21 cellular contexts compared by ENCODE assay signal in genomic region chr19:16375157-16375935, GRCh38. TPM values are rescaled to one million over a fixed set of nuclear protein-coding genes. Genes with fewer than 3 reads are reported as not detected.
DNase-seq lines count a peak whose midpoint lies in the region; ATAC-seq and TF ChIP-seq lines count a peak whose summit lies in the region.
"Had no signal": no experiment of that assay in that cellular context is flagged by ENCODE, and none has a peak within 500 bp of the region (broad histone marks: within the 10 kb centered on the region; RNA-seq: fewer than 3 reads in every experiment).

No MANE protein-coding gene starts in this region.

- H3K36me3 Mint-ChIP-seq in CD4-positive, alpha-beta T cell (ENCODE audit: low read depth): peaks cover 17% of the 10 kb centered on the region
- H3K36me3 Mint-ChIP-seq in activated CD8-positive, alpha-beta T cell treated with anti-CD3 and anti-CD28 coated beads for 36 hours (ENCODE audit: low read depth): peaks cover 17% of the 10 kb centered on the region
- H3K36me3 Mint-ChIP-seq in natural killer cell: no peaks in the 10 kb centered on the region

- intact Hi-C loops in CD4-positive, alpha-beta T cell (cut with DNase I, micrococcal nuclease): no loop called here
- intact Hi-C loops in activated CD8-positive, alpha-beta T cell treated with anti-CD3 and anti-CD28 coated beads for 36 hours (cut with micrococcal nuclease): no loop called here
- intact Hi-C loops in natural killer cell (cut with micrococcal nuclease): no loop called here

- H3K27me3 Mint-ChIP-seq in CD4-positive, alpha-beta T cell: no peaks in the 10 kb centered on the region
- peaks cover 3% of the 10 kb centered on the region for H3K27me3 Mint-ChIP-seq in activated CD8-positive, alpha-beta T cell treated with anti-CD3 and anti-CD28 coated beads for 36 hours
- no peaks in the 10 kb centered on the region for H3K27me3 Mint-ChIP-seq in natural killer cell (ENCODE audit: low read depth in 2 of 2)

- no peaks in the 10 kb centered on the region for H3K9me3 ChIP-seq in CD4-positive, alpha-beta T cell (ENCODE audit: control insufficient read depth, low read length)
- H3K9me3 ChIP-seq: A549, BLaER1, right atrium auricular region, SJSA1, upper lobe of left lung had no signal

- peaks cover 67% of the 10 kb centered on the region for H3K4me1 Mint-ChIP-seq in CD4-positive, alpha-beta T cell (ENCODE audit: low read depth)
- peaks cover 56% of the 10 kb centered on the region for H3K4me1 Mint-ChIP-seq in activated CD8-positive, alpha-beta T cell treated with anti-CD3 and anti-CD28 coated beads for 36 hours (ENCODE audit: low read depth)
- peaks cover 39 to 55% of the 10 kb centered on the region in 2 donors for H3K4me1 Mint-ChIP-seq in natural killer cell

- H3K27ac ChIP-seq in CD4-positive, alpha-beta T cell (ENCODE audit: low read depth, low read length): peak overlapping the region; percentile 15
- H3K27ac ChIP-seq: A549, BLaER1, right atrium auricular region, SJSA1, VCaP had no signal

- in situ Hi-C loops in GM13977 (cut with MboI; ENCODE audit: low pct_unique_long_range_greater_than_20kb, low sequenced_read_pairs, unreplicated experiment): loop anchor here (25.0 kb wide), 1 partner anchor 738 kb away; the partner anchor contains the start of gene CYP4F3

- H3K4me3 Mint-ChIP-seq in CD4-positive, alpha-beta T cell: peak overlapping the region; percentile 80
- H3K4me3 Mint-ChIP-seq in activated CD8-positive, alpha-beta T cell treated with anti-CD3 and anti-CD28 coated beads for 36 hours: no peak overlapping the region
- peak overlapping the region; percentile 65 for H3K4me3 Mint-ChIP-seq in natural killer cell

- H3K27ac Mint-ChIP-seq in CD4-positive, alpha-beta T cell: no peak overlapping the region
- no peak overlapping the region for H3K27ac Mint-ChIP-seq in activated CD8-positive, alpha-beta T cell treated with anti-CD3 and anti-CD28 coated beads for 36 hours
- H3K27ac Mint-ChIP-seq in natural killer cell: peak overlapping the region; percentile 78 to 82
- H3K27ac Mint-ChIP-seq: activated T-cell treated with anti-CD3 and anti-CD28 coated beads, Interleukin-2, amount 50 U/mL, for 72 hours had no signal

- H3K27me3 ChIP-seq in CD4-positive, alpha-beta T cell (ENCODE audit: control insufficient read depth, insufficient read depth, low read length): no peaks in the 10 kb centered on the region
- H3K27me3 ChIP-seq: right atrium auricular region, SJSA1, upper lobe of left lung had no signal

- H3K9me3 Mint-ChIP-seq in CD4-positive, alpha-beta T cell: no peaks in the 10 kb centered on the region
- H3K9me3 Mint-ChIP-seq in activated CD8-positive, alpha-beta T cell treated with anti-CD3 and anti-CD28 coated beads for 36 hours: no peaks in the 10 kb centered on the region
- no peaks in the 10 kb centered on the region for H3K9me3 Mint-ChIP-seq in natural killer cell
- H3K9me3 Mint-ChIP-seq: activated T-cell treated with anti-CD3 and anti-CD28 coated beads, Interleukin-2, amount 50 U/mL, for 72 hours had no signal

- POLR2A ChIA-PET in CD4-positive, alpha-beta T cell (lab: Charles Lee): interaction anchor here (0.6 to 32.3 kb wide), 7 partner anchors 5 to 131 kb away, joined by 3 to 3819 read pairs (median 6); partner anchors contain the start of gene KLF2
- POLR2A ChIA-PET in activated CD8-positive, alpha-beta T cell treated with anti-CD3 and anti-CD28 coated beads for 36 hours (lab: Charles Lee): interaction anchor here (0.6 to 1.6 kb wide), 6 partner anchors 9 to 47 kb away, joined by 3 to 10 read pairs (median 4); no protein-coding TSS in a partner anchor

- CTCF ChIA-PET in CD4-positive, alpha-beta T cell (lab: Charles Lee): interaction anchor here (1.1 to 1.6 kb wide), 3 partner anchors 11 to 47 kb away, joined by 3 to 16 read pairs (median 4); no protein-coding TSS in a partner anchor
- CTCF ChIA-PET in activated CD8-positive, alpha-beta T cell treated with anti-CD3 and anti-CD28 coated beads for 36 hours (lab: Charles Lee): interaction anchor here (0.9 to 3.1 kb wide), 11 partner anchors 9 to 130 kb away, joined by 3 to 27 read pairs (median 6); no protein-coding TSS in a partner anchor

- ATAC-seq in CD4-positive, alpha-beta T cell (ENCODE audit: poor library complexity): no peak
- ATAC-seq in activated CD8-positive, alpha-beta T cell treated with anti-CD3 and anti-CD28 coated beads for 36 hours: no peak
- no peak for ATAC-seq in natural killer cell
- ATAC-seq: activated T-cell treated with anti-CD3 and anti-CD28 coated beads, Interleukin-2, amount 50 U/mL, for 72 hours had no signal

- TF ChIP-seq CTCF in CD4-positive, alpha-beta T cell (IDR thresholded peaks at IDR 0.05): no peak
- no peak for TF ChIP-seq CTCF in activated CD8-positive, alpha-beta T cell treated with anti-CD3 and anti-CD28 coated beads for 36 hours (IDR thresholded peaks at IDR 0.05)
- TF ChIP-seq CTCF in natural killer cell (IDR thresholded peaks at IDR 0.05) (no peak), GM13977 (IDR thresholded peaks at IDR 0.05; ENCODE audit: extremely low read depth, insufficient read depth, missing control alignments) (no peak)

- DNase-seq in activated T-cell treated with anti-CD3 and anti-CD28 coated beads, Interleukin-2, amount 50 U/mL, for 1 hour: peak; percentile 29
- no peak for DNase-seq in activated T-cell treated with anti-CD3 and anti-CD28 coated beads, Interleukin-2, amount 50 U/mL, for 48 hours
- peak in 1 of 10 experiments; percentile 21 for DNase-seq in CD4-positive, alpha-beta T cell
- peak; percentile 2 for DNase-seq in activated CD8-positive, alpha-beta T cell treated with anti-CD3 and anti-CD28 coated beads for 36 hours
- DNase-seq in natural killer cell (no peak), NCI-H187 (lab: John Stamatoyannopoulos, UW) (no peak), T1000 (lab: John Stamatoyannopoulos, UW) (no peak), GM13977 (ENCODE audit: low spot score) (no peak)
- DNase-seq: activated T-cell treated with anti-CD3 and anti-CD28 coated beads, Interleukin-2, amount 50 U/mL, for 72 hours; amygdala; kidney glomerular epithelial cell; mammary epithelial cell; NCI-H1105 treated with DMSO at 0.1 percent for 48 hours; NCI-H2081 treated with DMSO at 0.1 percent for 48 hours; NCI-H510A; upper lobe of left lung had no signal

RNA-seq across cellular contexts. Expression of gene KLF2, which starts 50.7 kb away (rescaled TPM):
- total RNA-seq in CD4-positive, alpha-beta T cell: 1,000 to 10,000 TPM; 1,201 to 1,291 TPM
- total RNA-seq in activated CD8-positive, alpha-beta T cell treated with anti-CD3 and anti-CD28 coated beads for 36 hours: 1 to 10 TPM in 1 of 2 experiments, under 1 TPM in 1; 0.94 to 1.0 TPM
- total RNA-seq in natural killer cell: 100 to 1,000 TPM; 246 to 645 (median 377) TPM

Comparison
In these comparisons a context has a peak if more than half of its experiments do, and no peak if none do; other contexts are left out.
1. DNase-seq: peak in activated T-cell treated with anti-CD3 and anti-CD28 coated beads, Interleukin-2, amount 50 U/mL, for 1 hour (single experiment) and activated CD8-positive, alpha-beta T cell treated with anti-CD3 and anti-CD28 coated beads for 36 hours (single experiment); none in activated T-cell treated with anti-CD3 and anti-CD28 coated beads, Interleukin-2, amount 50 U/mL, for 48 hours (0 of 2), natural killer cell (single experiment), NCI-H187 (0 of 2), T1000 (single experiment) and GM13977 (single experiment).
2. H3K27ac Mint-ChIP-seq: peak in natural killer cell (2 of 2); none in CD4-positive, alpha-beta T cell (single experiment) and activated CD8-positive, alpha-beta T cell treated with anti-CD3 and anti-CD28 coated beads for 36 hours (single experiment).
3. RNA of gene KLF2, which starts 50.7 kb away (total RNA-seq): 1,201 to 1,291 TPM in CD4-positive, alpha-beta T cell and 246 to 645 TPM in natural killer cell; 0.94 to 1.0 TPM in activated CD8-positive, alpha-beta T cell treated with anti-CD3 and anti-CD28 coated beads for 36 hours; every median in the first group is over 100 times any median in the second.